ENCODE assay signal across 9 cellular contexts in genomic region chr21:44087426-44088400, GRCh38. TPM values are rescaled to one million over a fixed set of nuclear protein-coding genes. Genes with fewer than 3 reads are reported as not detected.
DNase-seq lines count a peak whose midpoint lies in the region; TF ChIP-seq lines count a peak whose summit lies in the region.
"Had no signal": no experiment of that assay in that cellular context is flagged by ENCODE, and none has a peak within 500 bp of the region (broad histone marks: within the 10 kb centered on the region; RNA-seq: fewer than 3 reads in every experiment).

No MANE protein-coding gene starts in this region.

- TF ChIP-seq CTCF in nephron progenitor cell (IDR thresholded peaks at IDR 0.05), result no peak
- no peak for TF ChIP-seq CTCF in GM13977 (IDR thresholded peaks at IDR 0.05; ENCODE audit: extremely low read depth, insufficient read depth, missing control alignments)

- H3K4me1 Mint-ChIP-seq in dendritic cell treated with granulocyte-macrophage colony-stimulating factor and Interleukin-4, amounts not matched to agents 40 ng/mL and 50 ng/mL, for 4 days (ENCODE audit: low read depth), result peaks cover 40% of the 10 kb centered on the region
- no peaks in the 10 kb centered on the region for H3K4me1 Mint-ChIP-seq in nephron progenitor cell

- H3K27ac ChIP-seq in BLaER1 treated with 17β-estradiol and CSF1 and Interleukin-3, amounts not matched to agents 10 nM and 100 nM, result 0 out of 22 replicates have a peak overlapping the region, but pooled peaks of 3 of the 11 experiments have one; percentile 5 to 21 (median 20)

- H3K4me3 ChIP-seq in BLaER1 treated with 17β-estradiol and CSF1 and Interleukin-3, amounts not matched to agents 10 nM and 100 nM, result no peak overlapping the region

- no peaks in the 10 kb centered on the region for H3K9me3 ChIP-seq in BLaER1 treated with 17β-estradiol and CSF1 and Interleukin-3, amounts not matched to agents 10 nM and 100 nM (replicated peaks in 1 of 11)

- peaks cover 100% of the 10 kb centered on the region for H3K36me3 Mint-ChIP-seq in dendritic cell treated with granulocyte-macrophage colony-stimulating factor and Interleukin-4, amounts not matched to agents 40 ng/mL and 50 ng/mL, for 4 days (ENCODE audit: low read depth)
- H3K36me3 Mint-ChIP-seq in nephron progenitor cell (ENCODE audit: low read depth), result peaks cover 38% of the 10 kb centered on the region

- peaks cover 28 to 87% (median 63%) of the 10 kb centered on the region in 11 experiments; a peak in 21 of 22 replicates for H4K20me1 ChIP-seq in BLaER1 treated with 17β-estradiol and CSF1 and Interleukin-3, amounts not matched to agents 10 nM and 100 nM

- H3K9me3 Mint-ChIP-seq in dendritic cell treated with granulocyte-macrophage colony-stimulating factor and Interleukin-4, amounts not matched to agents 40 ng/mL and 50 ng/mL, for 4 days, result no peaks in the 10 kb centered on the region
- no peaks in the 10 kb centered on the region for H3K9me3 Mint-ChIP-seq in nephron progenitor cell

- H3K9ac ChIP-seq in BLaER1 treated with 17β-estradiol and CSF1 and Interleukin-3, amounts not matched to agents 10 nM and 100 nM, result peak overlapping the region in 3 of 11 experiments; percentile 4 to 38 (median 28); a peak in 4 of 22 replicates

- intact Hi-C loops in dendritic cell treated with granulocyte-macrophage colony-stimulating factor and Interleukin-4, amounts not matched to agents 40 ng/mL and 50 ng/mL, for 4 days (cut with micrococcal nuclease), result no loop called here

- H3K27me3 ChIP-seq in BLaER1 treated with 17β-estradiol and CSF1 and Interleukin-3, amounts not matched to agents 10 nM and 100 nM, result no peaks in the 10 kb centered on the region

- H3K36me3 ChIP-seq in BLaER1 treated with 17β-estradiol and CSF1 and Interleukin-3, amounts not matched to agents 10 nM and 100 nM, result peaks cover 74 to 100% (median 98%) of the 10 kb centered on the region in 11 experiments

- no peaks in the 10 kb centered on the region for H3K27me3 Mint-ChIP-seq in dendritic cell treated with granulocyte-macrophage colony-stimulating factor and Interleukin-4, amounts not matched to agents 40 ng/mL and 50 ng/mL, for 4 days
- peaks cover 3% of the 10 kb centered on the region for H3K27me3 Mint-ChIP-seq in nephron progenitor cell (ENCODE audit: low read depth, poor library complexity)

- DNase-seq in Kasumi-1 (lab: John Stamatoyannopoulos, UW) (peak; percentile 20 to 39), nephron progenitor cell (no peak), SW480 (ENCODE audit: low spot score) (no peak), ACHN (no peak), GM13977 (ENCODE audit: low spot score) (no peak), occipital lobe (lab: John Stamatoyannopoulos, UW) (no peak)
- DNase-seq: NCI-H2029 had no signal

- H3K4me2 ChIP-seq in BLaER1 treated with 17β-estradiol and CSF1 and Interleukin-3, amounts not matched to agents 10 nM and 100 nM, result peak overlapping the region; percentile 1 to 91 (median 69); a peak in 19 of 22 replicates

- in situ Hi-C loops in ACHN (cut with HindIII; ENCODE audit: low pct_ligation_motif_present, low pct_unique_long_range_greater_than_20kb, low sequenced_read_pairs) (no loop called here), GM13977 (cut with MboI; ENCODE audit: low pct_unique_long_range_greater_than_20kb, low sequenced_read_pairs, unreplicated experiment) (loop anchor here (25.0 kb wide), 2 partner anchors 200 to 375 kb away; partner anchors contain the start of genes AIRE and LRRC3)

- peaks cover 20 to 70% (median 54%) of the 10 kb centered on the region in 10 experiments; a peak in 19 of 20 replicates for H3K4me1 ChIP-seq in BLaER1 treated with 17β-estradiol and CSF1 and Interleukin-3, amounts not matched to agents 10 nM and 100 nM

- H3K4me3 Mint-ChIP-seq in dendritic cell treated with granulocyte-macrophage colony-stimulating factor and Interleukin-4, amounts not matched to agents 40 ng/mL and 50 ng/mL, for 4 days, result no peak overlapping the region
- H3K4me3 Mint-ChIP-seq in nephron progenitor cell, result no peak overlapping the region

- H3K27ac Mint-ChIP-seq in dendritic cell treated with granulocyte-macrophage colony-stimulating factor and Interleukin-4, amounts not matched to agents 40 ng/mL and 50 ng/mL, for 4 days, result peak overlapping the region; percentile 65
- H3K27ac Mint-ChIP-seq in nephron progenitor cell, result peak overlapping the region; percentile 78

RNA-seq across cellular contexts. Expression of gene PWP2, which starts 19.5 kb away (rescaled TPM):
- 16.5 TPM for total RNA-seq in occipital lobe

RNA-seq across cellular contexts. Expression of gene GATD3, which starts 45.8 kb away (rescaled TPM):
- total RNA-seq in occipital lobe, result 31.0 TPM

Comparison
In these comparisons a context has a peak if more than half of its experiments do, and no peak if none do; other contexts are left out.
1. DNase-seq: peak in Kasumi-1 (2 of 2); none in nephron progenitor cell (single experiment), SW480 (single experiment), ACHN (single experiment), GM13977 (single experiment) and occipital lobe (single experiment).